1 cellular context compared by ENCODE assay signal in the genomic region with DNA sequence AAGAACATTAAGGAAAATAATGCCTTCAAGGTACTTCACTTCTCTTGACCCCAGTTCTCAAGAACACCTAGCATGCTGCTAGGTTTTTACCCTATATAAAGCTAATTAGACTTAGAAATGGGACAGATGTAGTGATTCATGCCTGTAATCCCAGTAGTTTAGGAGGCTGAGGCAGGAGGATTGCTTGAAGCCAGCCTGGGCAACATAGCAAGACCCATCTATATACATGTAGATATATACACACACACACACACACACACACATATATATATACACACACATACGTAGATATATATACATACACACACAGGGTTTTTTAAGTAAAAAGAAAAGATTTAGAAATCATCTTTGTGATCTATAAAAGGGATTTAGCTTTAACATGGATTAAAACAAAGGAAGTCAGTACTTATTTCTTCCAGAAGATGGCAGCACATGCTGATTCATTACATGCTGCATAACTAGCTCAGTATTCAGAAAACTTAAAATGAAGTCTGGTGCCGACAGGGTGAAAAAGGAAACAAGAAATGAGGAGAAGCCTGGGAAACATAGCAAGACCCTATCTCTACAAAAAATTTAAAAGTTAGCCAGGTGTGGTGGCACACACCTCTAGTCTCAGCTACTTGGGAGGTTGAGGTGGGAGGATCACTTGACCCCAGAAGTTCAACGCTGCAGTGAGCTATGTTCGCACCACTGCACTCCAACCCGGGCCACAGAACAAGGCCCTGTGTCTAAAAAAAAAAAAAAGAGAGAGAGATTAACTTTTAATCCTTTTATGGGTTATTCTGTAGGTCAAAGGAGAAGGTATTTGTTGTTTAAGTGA.
TF ChIP-seq lines count a peak whose summit lies in the region.

No MANE protein-coding gene starts in this region.

TF ChIP-seq in GM12878, 131 proteins besides CTCF, POLR2A, EP300 and RAD21 (continued from another document):
- TF ChIP-seq, protein P1, sequence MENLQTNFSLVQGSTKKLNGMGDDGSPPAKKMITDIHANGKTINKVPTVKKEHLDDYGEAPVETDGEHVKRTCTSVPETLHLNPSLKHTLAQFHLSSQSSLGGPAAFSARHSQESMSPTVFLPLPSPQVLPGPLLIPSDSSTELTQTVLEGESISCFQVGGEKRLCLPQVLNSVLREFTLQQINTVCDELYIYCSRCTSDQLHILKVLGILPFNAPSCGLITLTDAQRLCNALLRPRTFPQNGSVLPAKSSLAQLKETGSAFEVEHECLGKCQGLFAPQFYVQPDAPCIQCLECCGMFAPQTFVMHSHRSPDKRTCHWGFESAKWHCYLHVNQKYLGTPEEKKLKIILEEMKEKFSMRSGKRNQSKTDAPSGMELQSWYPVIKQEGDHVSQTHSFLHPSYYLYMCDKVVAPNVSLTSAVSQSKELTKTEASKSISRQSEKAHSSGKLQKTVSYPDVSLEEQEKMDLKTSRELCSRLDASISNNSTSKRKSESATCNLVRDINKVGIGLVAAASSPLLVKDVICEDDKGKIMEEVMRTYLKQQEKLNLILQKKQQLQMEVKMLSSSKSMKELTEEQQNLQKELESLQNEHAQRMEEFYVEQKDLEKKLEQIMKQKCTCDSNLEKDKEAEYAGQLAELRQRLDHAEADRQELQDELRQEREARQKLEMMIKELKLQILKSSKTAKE (IDR thresholded peaks at IDR 0.05; ENCODE audit: low read depth, poor library complexity, severe bottlenecking): no peak
- no peak for TF ChIP-seq SIN3A (IDR thresholded peaks at IDR 0.05; ENCODE audit: low read depth, low read length)
